ENCODE assay signal across 10 cellular contexts in the genomic region with DNA sequence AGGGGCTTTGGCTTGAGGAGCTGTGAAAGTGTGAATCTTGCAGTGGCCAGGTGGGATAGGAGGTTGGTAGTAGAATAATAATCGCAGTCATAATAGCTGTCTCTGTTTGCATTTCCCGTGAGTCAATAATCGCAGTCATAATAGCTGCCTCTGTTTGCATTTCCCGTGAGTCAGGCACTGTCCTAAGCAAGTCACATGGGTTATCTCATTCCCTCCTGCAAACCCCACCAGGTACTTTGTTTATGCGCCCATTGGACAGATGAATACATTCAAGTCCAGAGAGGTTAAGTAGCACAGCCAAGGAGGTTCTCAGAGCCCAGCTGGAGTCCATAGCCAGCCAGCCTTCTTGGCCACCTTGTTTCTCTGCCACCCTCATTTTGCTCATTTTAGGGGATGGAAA.
"Had no signal": no experiment of that assay in that cellular context is flagged by ENCODE, and none has a peak within 500 bp of the region (broad histone marks: within the 10 kb centered on the region; RNA-seq: fewer than 3 reads in every experiment).

No MANE protein-coding gene starts in this region.

- DNase-seq: activated CD4-positive, alpha-beta memory T cell treated with anti-CD3 and anti-CD28 coated beads for 36 hours; activated CD8-positive, alpha-beta memory T cell treated with anti-CD3 and anti-CD28 coated beads, Interleukin-2, amount 50 U/mL, for 4 hours; activated naive CD8-positive, alpha-beta T cell treated with anti-CD3 and anti-CD28 coated beads, Interleukin-2, amount 10 ng/mL, durations not matched to agents 7 days and 5 days; activated T-cell treated with anti-CD3 and anti-CD28 coated beads, Interleukin-2, amount 50 U/mL, for 72 hours; anterior cingulate cortex; esophagus squamous epithelium; foreskin fibroblast; glutamatergic neuron; lower lobe of right lung; midbrain had no signal

- ATAC-seq: activated T-cell treated with anti-CD3 and anti-CD28 coated beads, Interleukin-2, amount 50 U/mL, for 72 hours; lower lobe of right lung had no signal
